Comparison of ENCODE assay signal across 11 cellular contexts in genomic region chr5:175873090-175873454, GRCh38. TPM values are rescaled to one million over a fixed set of nuclear protein-coding genes. Genes with fewer than 3 reads are reported as not detected.
DNase-seq lines count a peak whose midpoint lies in the region; ATAC-seq and TF ChIP-seq lines count a peak whose summit lies in the region.
"Had no signal": no experiment of that assay in that cellular context is flagged by ENCODE, and none has a peak within 500 bp of the region (broad histone marks: within the 10 kb centered on the region; RNA-seq: fewer than 3 reads in every experiment).

No MANE protein-coding gene starts in this region.

- POLR2A ChIA-PET in HEK293T (lab: Yijun Ruan, JAX): no interaction called here
- POLR2A ChIA-PET in activated CD4-positive, alpha-beta memory T cell treated with anti-CD3 and anti-CD28 coated beads for 36 hours (lab: Charles Lee): no interaction called here

- H3K27me3 ChIP-seq in lower lobe of right lung (ENCODE audit: low read depth): peaks cover 82% of the 10 kb centered on the region

- CTCF ChIA-PET in HEK293T (lab: Yijun Ruan, JAX): interaction anchor here (0.6 kb wide), 1 partner anchor 145 kb away, joined by 3 read pairs; no protein-coding TSS in a partner anchor
- CTCF ChIA-PET in activated CD4-positive, alpha-beta memory T cell treated with anti-CD3 and anti-CD28 coated beads for 36 hours (lab: Charles Lee): interaction anchor here (3.1 kb wide), 1 partner anchor 143 kb away, joined by 17 read pairs; no protein-coding TSS in a partner anchor

- TF ChIP-seq CTCF in lower lobe of right lung (IDR thresholded peaks at IDR 0.05): no peak

- H3K27ac ChIP-seq in lower lobe of right lung: no peak overlapping the region
- H3K27ac ChIP-seq: GM23248, RWPE1 had no signal

- DNase-seq in D341Med (ENCODE audit: low spot score) (peak; percentile 83), HEK293T (ENCODE audit: extremely low spot score) (peak; percentile 60), lower lobe of right lung (peak; percentile 57), immature natural killer cell (no peak), NCI-H1048 (lab: John Stamatoyannopoulos, UW) (no peak)
- peak; percentile 50 for DNase-seq in activated CD4-positive, alpha-beta memory T cell treated with anti-CD3 and anti-CD28 coated beads for 36 hours
- DNase-seq: GM23248 had no signal

- no peaks in the 10 kb centered on the region for H3K36me3 ChIP-seq in lower lobe of right lung

- H3K4me1 ChIP-seq in lower lobe of right lung: peaks cover 10% of the 10 kb centered on the region

- H3K9me3 Mint-ChIP-seq in activated CD4-positive, alpha-beta memory T cell treated with anti-CD3 and anti-CD28 coated beads for 36 hours: no peaks in the 10 kb centered on the region
- H3K9me3 Mint-ChIP-seq in immature natural killer cell: peaks cover 0 to 7% (median 0%) of the 10 kb centered on the region in 6 donors

- H3K27me3 Mint-ChIP-seq in activated CD4-positive, alpha-beta memory T cell treated with anti-CD3 and anti-CD28 coated beads for 36 hours: peaks cover 46% of the 10 kb centered on the region
- H3K27me3 Mint-ChIP-seq in immature natural killer cell (ENCODE audit: low read depth in 3 of 3): peaks cover 21 to 25% (median 21%) of the 10 kb centered on the region in 3 donors

- H3K4me3 ChIP-seq in lower lobe of right lung: no peak overlapping the region
- H3K4me3 ChIP-seq: GM23248 had no signal

- no peaks in the 10 kb centered on the region for H3K9me3 ChIP-seq in lower lobe of right lung

- no peak overlapping the region for H3K27ac Mint-ChIP-seq in activated CD4-positive, alpha-beta memory T cell treated with anti-CD3 and anti-CD28 coated beads for 36 hours
- H3K27ac Mint-ChIP-seq in immature natural killer cell: no peak overlapping the region

- intact Hi-C loops in activated CD4-positive, alpha-beta memory T cell treated with anti-CD3 and anti-CD28 coated beads for 36 hours (cut with micrococcal nuclease): loop anchor here (2.0 kb wide), 1 partner anchor 142 kb away; no protein-coding TSS in a partner anchor
- intact Hi-C loops in lower lobe of right lung (cut with DNase I): no loop called here

- peaks cover 9% of the 10 kb centered on the region for H3K4me1 Mint-ChIP-seq in activated CD4-positive, alpha-beta memory T cell treated with anti-CD3 and anti-CD28 coated beads for 36 hours (ENCODE audit: low read depth)
- peaks cover 5 to 6% of the 10 kb centered on the region in 2 donors for H3K4me1 Mint-ChIP-seq in immature natural killer cell

- H3K36me3 Mint-ChIP-seq in activated CD4-positive, alpha-beta memory T cell treated with anti-CD3 and anti-CD28 coated beads for 36 hours: peaks cover 9% of the 10 kb centered on the region
- H3K36me3 Mint-ChIP-seq in immature natural killer cell: peaks cover 0 to 5% (median 4%) of the 10 kb centered on the region in 3 donors

- H3K4me3 Mint-ChIP-seq in activated CD4-positive, alpha-beta memory T cell treated with anti-CD3 and anti-CD28 coated beads for 36 hours: no peak overlapping the region
- peak overlapping the region in 1 of 5 donors; percentile 65 for H3K4me3 Mint-ChIP-seq in immature natural killer cell

- ATAC-seq in lower lobe of right lung: no peak
- ATAC-seq in GM21723 (IDR thresholded peaks at IDR 0.05; ENCODE audit: unreplicated experiment): no peak
- ATAC-seq in HG03045 (IDR thresholded peaks at IDR 0.05; ENCODE audit: unreplicated experiment): no peak

TF ChIP-seq in HEK293T, 16 proteins besides CTCF, POLR2A, EP300 and RAD21:
- no peak for TF ChIP-seq FOXA1 (IDR thresholded peaks at IDR 0.05)
- no peak for TF ChIP-seq SUZ12 (IDR thresholded peaks at IDR 0.05)
- TF ChIP-seq LEF1 (IDR thresholded peaks at IDR 0.05; ENCODE audit: borderline replicate concordance): no peak
- no peak for TF ChIP-seq FOXM1 (IDR thresholded peaks at IDR 0.05; ENCODE audit: borderline replicate concordance)
- TF ChIP-seq PKNOX1 (IDR thresholded peaks at IDR 0.05): no peak
- TF ChIP-seq ZNF384 (IDR thresholded peaks at IDR 0.05): no peak
- TF ChIP-seq SP1 (IDR thresholded peaks at IDR 0.05): no peak
- no peak for TF ChIP-seq HDGF (IDR thresholded peaks at IDR 0.05; ENCODE audit: borderline replicate concordance)
- no peak for TF ChIP-seq CTBP1 (IDR thresholded peaks at IDR 0.05; ENCODE audit: borderline replicate concordance)
- no peak for TF ChIP-seq ARNT (IDR thresholded peaks at IDR 0.05)
- no peak for TF ChIP-seq TARDBP (IDR thresholded peaks at IDR 0.05)

RNA-seq across cellular contexts. Expression of gene CPLX2, which starts 1.7 kb away (rescaled TPM):
- total RNA-seq in activated CD4-positive, alpha-beta memory T cell treated with anti-CD3 and anti-CD28 coated beads for 36 hours: not detected
- total RNA-seq in lower lobe of right lung: 0.09 TPM
- not detected for polyA plus RNA-seq in immature natural killer cell
- total RNA-seq: GM23248, osteocyte had no signal
- polyA plus RNA-seq: GM23248 had no signal

Comparison
In these comparisons a context has a peak if more than half of its experiments do, and no peak if none do; other contexts are left out.
1. DNase-seq: peak in D341Med (single experiment), HEK293T (single experiment), activated CD4-positive, alpha-beta memory T cell treated with anti-CD3 and anti-CD28 coated beads for 36 hours (single experiment) and lower lobe of right lung (single experiment); none in immature natural killer cell (0 of 3) and NCI-H1048 (single experiment).